In genomic region chr1:68140536-68140935, GRCh38 we compare ENCODE assay signal across 18 cellular contexts.
A peak's percentile ranks its signal among the peaks of the same experiment; 100 is the strongest.
DNase-seq lines count a peak whose midpoint lies in the region; ATAC-seq and TF ChIP-seq lines count a peak whose summit lies in the region.
"Had no signal": no experiment of that assay in that cellular context is flagged by ENCODE, and none has a peak within 500 bp of the region (broad histone marks: within the 10 kb centered on the region; RNA-seq: fewer than 3 reads in every experiment).

No MANE protein-coding gene starts in this region.

- H3K4me1 ChIP-seq in HUES64 (ENCODE audit: insufficient read depth, low read length) = peaks cover 18% of the 10 kb centered on the region
- H3K4me1 ChIP-seq in sigmoid colon = peaks cover 0 to 39% (median 33%) of the 10 kb centered on the region in 4 donors
- no peaks in the 10 kb centered on the region for H3K4me1 ChIP-seq in uterus

- peaks cover 32% of the 10 kb centered on the region for H3K36me3 Mint-ChIP-seq in chondrocyte (ENCODE audit: low read depth)

- H3K27ac ChIP-seq in HUES64 (ENCODE audit: low read depth, low read length) = 0 out of 2 replicates have a peak overlapping the region, but pooled peaks have one; percentile 19
- peak overlapping the region; percentile 35 for H3K27ac ChIP-seq in layer of hippocampus (ENCODE audit: low read depth, low read length)
- H3K27ac ChIP-seq in sigmoid colon = peak overlapping the region; percentile 36 to 85 (median 78)
- H3K27ac ChIP-seq in uterus = no peak overlapping the region
- H3K27ac ChIP-seq: VCaP had no signal

- H3K27me3 ChIP-seq in HUES64 (ENCODE audit: insufficient read depth, low read length) (no peaks in the 10 kb centered on the region), layer of hippocampus (ENCODE audit: control insufficient read depth, insufficient read depth, low read length) (no peaks in the 10 kb centered on the region), sigmoid colon (no peaks in the 10 kb centered on the region), uterus (no peaks in the 10 kb centered on the region)
- H3K27me3 ChIP-seq: spleen had no signal

- no peak for DNase-seq in chondrocyte (ENCODE audit: low spot score)
- no peak for DNase-seq in sigmoid colon
- no peak for DNase-seq in uterus
- DNase-seq in epidermal melanocyte (ENCODE audit: insufficient read length, low spot score) = no peak
- DNase-seq in NCI-H1105 (lab: John Stamatoyannopoulos, UW) = no peak
- DNase-seq: activated CD8-positive, alpha-beta T cell treated with anti-CD3 and anti-CD28 coated beads, Interleukin-2, amount 10 ng/mL, durations not matched to agents 7 days and 5 days; foreskin fibroblast; H7; NCI-H82; occipital lobe; spleen; stimulated activated naive CD4-positive, alpha-beta T cell treated with Interleukin-2 at 50 U/mL for 16 hours had no signal

- H3K4me3 Mint-ChIP-seq in chondrocyte (ENCODE audit: unreplicated experiment) = no peak overlapping the region
- H3K4me3 Mint-ChIP-seq: activated CD8-positive, alpha-beta T cell treated with anti-CD3 and anti-CD28 coated beads, Interleukin-2, amount 10 ng/mL, durations not matched to agents 7 days and 5 days; activated T-helper 1 cell treated with anti-CD3 and anti-CD28 coated beads, Interleukin-12 subunit alpha, Interleukin-12 subunit beta, Interleukin-2, Interleukin-4 antibody, amounts not matched to agents 30 ng/mL and 10 ng/mL and 1 ng/mL, durations not matched to agents 14 hours and 24 hours and 36 hours had no signal

- peak overlapping the region; percentile 97 for H3K27ac Mint-ChIP-seq in chondrocyte (ENCODE audit: unreplicated experiment)
- H3K27ac Mint-ChIP-seq: activated CD8-positive, alpha-beta T cell treated with anti-CD3 and anti-CD28 coated beads, Interleukin-2, amount 10 ng/mL, durations not matched to agents 7 days and 5 days; activated T-helper 1 cell treated with anti-CD3 and anti-CD28 coated beads, Interleukin-12 subunit alpha, Interleukin-12 subunit beta, Interleukin-2, Interleukin-4 antibody, amounts not matched to agents 30 ng/mL and 10 ng/mL and 1 ng/mL, durations not matched to agents 14 hours and 24 hours and 36 hours had no signal

- H3K4me1 Mint-ChIP-seq in chondrocyte (ENCODE audit: low read depth) = peaks cover 37% of the 10 kb centered on the region

- H3K9me3 ChIP-seq in HUES64 (ENCODE audit: insufficient read depth, low read depth, low read length) (no peaks in the 10 kb centered on the region), sigmoid colon (no peaks in the 10 kb centered on the region), uterus (no peaks in the 10 kb centered on the region)
- H3K9me3 ChIP-seq: spleen had no signal

- WGBS in HUES64 = 89% methylated on average over 4 of the region's 4 CpGs
- WGBS in sigmoid colon, 2 donors = 54 to 76% methylated on average over 4 of the region's 4 CpGs

- H3K9ac ChIP-seq in HUES64 (ENCODE audit: low read depth, low read length) = no peak overlapping the region

- no peak overlapping the region for H3K4me3 ChIP-seq in HUES64 (ENCODE audit: low read length)
- no peak overlapping the region for H3K4me3 ChIP-seq in sigmoid colon
- no peak overlapping the region for H3K4me3 ChIP-seq in uterus
- H3K4me3 ChIP-seq: spleen had no signal

- no peaks in the 10 kb centered on the region for H3K9me3 Mint-ChIP-seq in chondrocyte (ENCODE audit: low read depth)
- H3K9me3 Mint-ChIP-seq: activated T-helper 1 cell treated with anti-CD3 and anti-CD28 coated beads, Interleukin-12 subunit alpha, Interleukin-12 subunit beta, Interleukin-2, Interleukin-4 antibody, amounts not matched to agents 30 ng/mL and 10 ng/mL and 1 ng/mL, durations not matched to agents 14 hours and 24 hours and 36 hours had no signal

- TF ChIP-seq POLR2A in sigmoid colon (IDR thresholded peaks at IDR 0.05) = no peak
- no peak for TF ChIP-seq POLR2A in uterus (IDR thresholded peaks at IDR 0.05)

- intact Hi-C loops in sigmoid colon (cut with DNase I) = loop anchor here (5.0 kb wide), 1 partner anchor 92 kb away; the partner anchor contains the start of gene WLS
- intact Hi-C loops in uterus (cut with DNase I; ENCODE audit: low total_unique reads) = no loop called here

- no peaks in the 10 kb centered on the region for H3K27me3 Mint-ChIP-seq in chondrocyte (ENCODE audit: low read depth)

- TF ChIP-seq EP300 in sigmoid colon (IDR thresholded peaks at IDR 0.05) = no peak

- H3K36me3 ChIP-seq in HUES64 (ENCODE audit: insufficient read depth, low read length) (peaks cover 22% of the 10 kb centered on the region; the same call in 1 of the 2 replicates), sigmoid colon (peaks cover 5 to 76% (median 20%) of the 10 kb centered on the region in 4 donors), uterus (no peaks in the 10 kb centered on the region)

- no peak for ATAC-seq in HG03025 (IDR thresholded peaks at IDR 0.05; ENCODE audit: low FRiP score, unreplicated experiment)
- ATAC-seq: activated CD8-positive, alpha-beta T cell treated with anti-CD3 and anti-CD28 coated beads, Interleukin-2, amount 10 ng/mL, durations not matched to agents 7 days and 5 days; Panc1 had no signal

- TF ChIP-seq CTCF in chondrocyte (IDR thresholded peaks at IDR 0.05) (peak; percentile 15), sigmoid colon (IDR thresholded peaks at IDR 0.05) (no peak), uterus (IDR thresholded peaks at IDR 0.05) (no peak)

Comparison
In these comparisons a context has a peak if more than half of its experiments do, and no peak if none do; other contexts are left out.
1. H3K27ac ChIP-seq: peak in HUES64 (single experiment), layer of hippocampus (single experiment) and sigmoid colon (4 of 4); none in uterus (0 of 2).